ENCODE assay signal across 1 cellular context in the genomic region with DNA sequence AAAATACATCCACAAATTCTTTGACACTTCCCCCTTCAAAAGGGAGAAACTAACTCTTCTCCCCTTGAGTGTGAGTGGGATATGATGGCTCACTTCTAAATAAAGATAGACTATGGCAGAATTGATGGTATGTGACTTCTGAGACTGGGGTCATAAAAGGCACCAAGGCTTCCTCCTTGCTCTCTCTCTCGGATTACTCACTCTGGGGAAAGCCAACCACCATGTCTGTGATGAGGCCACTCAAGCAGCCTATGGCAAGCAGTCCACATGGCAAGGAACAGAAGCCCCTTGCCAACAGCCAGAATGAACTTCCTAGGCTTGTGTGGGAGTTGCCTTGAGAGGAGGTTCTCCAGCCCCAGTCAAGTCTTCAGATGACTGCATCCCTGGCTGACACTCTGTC.
TF ChIP-seq lines count a peak whose summit lies in the region.

No MANE protein-coding gene starts in this region.

TF ChIP-seq in A549, 52 proteins besides CTCF, POLR2A, EP300 and RAD21 (continued from another document):
- TF ChIP-seq CHD4 (IDR thresholded peaks at IDR 0.05; ENCODE audit: borderline replicate concordance) (no peak), FOSB (CRISPR knock-in tag; IDR thresholded peaks at IDR 0.05) (no peak), SREBF2 (IDR thresholded peaks at IDR 0.05) (no peak), CEBPB (IDR thresholded peaks at IDR 0.05) (no peak), HDAC2 (IDR thresholded peaks at IDR 0.05) (no peak), BHLHE40 (IDR thresholded peaks at IDR 0.05; ENCODE audit: low read depth, low read length) (no peak), HMGXB4 (CRISPR knock-in tag; IDR thresholded peaks at IDR 0.05; ENCODE audit: borderline replicate concordance) (no peak), MAZ (IDR thresholded peaks at IDR 0.05; ENCODE audit: borderline replicate concordance, low read depth, low read length) (no peak), BCL3 (IDR thresholded peaks at IDR 0.05) (no peak), TP53 (CRISPR knock-in tag; IDR thresholded peaks at IDR 0.05) (no peak), CBX2 (IDR thresholded peaks at IDR 0.05; ENCODE audit: borderline replicate concordance, low read depth) (no peak)
